8 cellular contexts compared by ENCODE assay signal in the genomic region with DNA sequence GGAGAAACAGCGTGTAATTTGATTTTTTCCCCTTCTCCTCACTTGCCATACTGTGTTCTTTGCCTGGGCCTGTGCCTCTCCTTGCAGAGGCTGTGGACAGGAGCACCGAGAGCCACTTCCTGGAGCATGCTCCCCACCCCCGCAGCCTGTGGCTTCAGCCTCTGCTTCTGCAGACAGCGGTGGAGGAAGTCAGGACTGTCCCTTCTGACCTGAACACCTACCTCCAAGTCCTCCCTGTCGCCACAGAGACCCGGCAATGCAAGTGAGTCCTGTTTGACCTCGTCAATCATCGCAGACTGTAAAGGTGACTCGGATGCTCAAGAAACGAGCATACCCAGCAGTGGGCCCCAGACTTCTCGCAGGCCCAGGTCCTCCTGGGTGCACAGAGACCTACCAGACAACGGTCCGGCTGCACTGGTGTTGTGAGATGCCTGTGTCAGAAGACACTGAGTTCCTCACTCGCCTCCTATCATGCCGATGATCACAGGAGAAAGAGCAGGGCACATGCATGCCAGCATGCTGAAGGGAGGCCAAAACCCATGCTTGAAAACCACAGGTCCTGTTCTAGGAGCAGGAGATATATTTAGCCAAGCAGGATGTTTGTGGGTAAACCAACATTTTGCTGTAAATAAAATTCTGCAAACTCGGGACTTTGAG.
DNase-seq lines count a peak whose midpoint lies in the region; ATAC-seq and TF ChIP-seq lines count a peak whose summit lies in the region.

No MANE protein-coding gene starts in this region.

- peaks cover 59% of the 10 kb centered on the region for H3K36me3 Mint-ChIP-seq in activated CD4-positive, alpha-beta memory T cell treated with anti-CD3 and anti-CD28 coated beads, Interleukin-2, amount 10 ng/mL, durations not matched to agents 7 days and 5 days (ENCODE audit: low read depth)
- no peaks in the 10 kb centered on the region for H3K36me3 Mint-ChIP-seq in stimulated activated memory B cell treated with anti-CD40 and anti-IgM and Interleukin-4, amounts not matched to agents 10 μg/mL and 1 μg/mL and 100 μg/mL, for 72 hours

- no peaks in the 10 kb centered on the region for H3K27me3 ChIP-seq in cardiac muscle cell

- no peaks in the 10 kb centered on the region for H3K27me3 Mint-ChIP-seq in activated CD4-positive, alpha-beta memory T cell treated with anti-CD3 and anti-CD28 coated beads, Interleukin-2, amount 10 ng/mL, durations not matched to agents 7 days and 5 days
- H3K27me3 Mint-ChIP-seq in stimulated activated memory B cell treated with anti-CD40 and anti-IgM and Interleukin-4, amounts not matched to agents 10 μg/mL and 1 μg/mL and 100 μg/mL, for 72 hours: no peaks in the 10 kb centered on the region

- H3K27ac Mint-ChIP-seq in activated CD4-positive, alpha-beta memory T cell treated with anti-CD3 and anti-CD28 coated beads, Interleukin-2, amount 10 ng/mL, durations not matched to agents 7 days and 5 days: peak overlapping the region; percentile 94
- H3K27ac Mint-ChIP-seq in stimulated activated memory B cell treated with anti-CD40 and anti-IgM and Interleukin-4, amounts not matched to agents 10 μg/mL and 1 μg/mL and 100 μg/mL, for 72 hours: peak overlapping the region; percentile 91

- H3K4me1 ChIP-seq in cardiac muscle cell (ENCODE audit: low read depth): peaks cover 19% of the 10 kb centered on the region

- H3K4me3 ChIP-seq in cardiac muscle cell: no peak overlapping the region

- peaks cover under 1% of the 10 kb centered on the region for H3K9me3 Mint-ChIP-seq in activated CD4-positive, alpha-beta memory T cell treated with anti-CD3 and anti-CD28 coated beads, Interleukin-2, amount 10 ng/mL, durations not matched to agents 7 days and 5 days
- no peaks in the 10 kb centered on the region for H3K9me3 Mint-ChIP-seq in stimulated activated memory B cell treated with anti-CD40 and anti-IgM and Interleukin-4, amounts not matched to agents 10 μg/mL and 1 μg/mL and 100 μg/mL, for 72 hours

- no peaks in the 10 kb centered on the region for H3K9me3 ChIP-seq in cardiac muscle cell (ENCODE audit: low read depth)

- no peak for TF ChIP-seq CTCF in cardiac muscle cell (IDR thresholded peaks at IDR 0.05; ENCODE audit: low read depth, low read length)

- ATAC-seq in GM19438 (IDR thresholded peaks at IDR 0.05; ENCODE audit: low read depth, unreplicated experiment) (peak; percentile 69), HG03520 (IDR thresholded peaks at IDR 0.05; ENCODE audit: unreplicated experiment) (peak; percentile 48)
- ATAC-seq in stimulated activated memory B cell treated with anti-CD40 and anti-IgM and Interleukin-4, amounts not matched to agents 10 μg/mL and 1 μg/mL and 100 μg/mL, for 72 hours: peak; percentile 76

- peak overlapping the region; percentile 22 for H3K27ac ChIP-seq in cardiac muscle cell

- DNase-seq in CMK (ENCODE audit: low read depth) (peak; percentile 30), cardiac muscle cell (ENCODE audit: low read depth in 1 of 2, low spot score in 1 of 2) (peak; percentile 31 to 40), COLO668 (lab: John Stamatoyannopoulos, UW; ENCODE audit: unreplicated experiment) (no peak), NAMALWA (ENCODE audit: low spot score) (no peak)
- peak; percentile 81 for DNase-seq in activated CD4-positive, alpha-beta memory T cell treated with anti-CD3 and anti-CD28 coated beads, Interleukin-2, amount 10 ng/mL, durations not matched to agents 7 days and 5 days

- CTCF ChIA-PET in activated CD4-positive, alpha-beta memory T cell treated with anti-CD3 and anti-CD28 coated beads, Interleukin-2, amount 10 ng/mL, durations not matched to agents 7 days and 5 days (lab: Charles Lee): interaction anchor here (0.7 to 4.1 kb wide), 10 partner anchors 12 to 262 kb away, joined by 3 to 32 read pairs (median 6); a partner anchor contains a TSS

- H3K4me1 Mint-ChIP-seq in activated CD4-positive, alpha-beta memory T cell treated with anti-CD3 and anti-CD28 coated beads, Interleukin-2, amount 10 ng/mL, durations not matched to agents 7 days and 5 days: peaks cover 83% of the 10 kb centered on the region
- peaks cover 46% of the 10 kb centered on the region for H3K4me1 Mint-ChIP-seq in stimulated activated memory B cell treated with anti-CD40 and anti-IgM and Interleukin-4, amounts not matched to agents 10 μg/mL and 1 μg/mL and 100 μg/mL, for 72 hours

- no peaks in the 10 kb centered on the region for H3K36me3 ChIP-seq in cardiac muscle cell

- peak overlapping the region; percentile 88 for H3K4me3 Mint-ChIP-seq in activated CD4-positive, alpha-beta memory T cell treated with anti-CD3 and anti-CD28 coated beads, Interleukin-2, amount 10 ng/mL, durations not matched to agents 7 days and 5 days
- H3K4me3 Mint-ChIP-seq in stimulated activated memory B cell treated with anti-CD40 and anti-IgM and Interleukin-4, amounts not matched to agents 10 μg/mL and 1 μg/mL and 100 μg/mL, for 72 hours: peak overlapping the region; percentile 58

- POLR2A ChIA-PET in activated CD4-positive, alpha-beta memory T cell treated with anti-CD3 and anti-CD28 coated beads, Interleukin-2, amount 10 ng/mL, durations not matched to agents 7 days and 5 days (lab: Charles Lee): interaction anchor here (0.6 to 10.6 kb wide), 30 partner anchors 13 to 266 kb away, joined by 3 to 346 read pairs (median 8); a partner anchor contains a TSS

Comparison
In these comparisons a context has a peak if more than half of its experiments do, and no peak if none do; other contexts are left out.
1. DNase-seq: peak in CMK (single experiment), activated CD4-positive, alpha-beta memory T cell treated with anti-CD3 and anti-CD28 coated beads, Interleukin-2, amount 10 ng/mL, durations not matched to agents 7 days and 5 days (single experiment) and cardiac muscle cell (2 of 2); none in COLO668 (single experiment) and NAMALWA (single experiment).
2. Peak in every context shown above with its lines, with median percentiles within 50 percentile points of each other: ATAC-seq.